8 cellular contexts compared by ENCODE assay signal in the genomic region with DNA sequence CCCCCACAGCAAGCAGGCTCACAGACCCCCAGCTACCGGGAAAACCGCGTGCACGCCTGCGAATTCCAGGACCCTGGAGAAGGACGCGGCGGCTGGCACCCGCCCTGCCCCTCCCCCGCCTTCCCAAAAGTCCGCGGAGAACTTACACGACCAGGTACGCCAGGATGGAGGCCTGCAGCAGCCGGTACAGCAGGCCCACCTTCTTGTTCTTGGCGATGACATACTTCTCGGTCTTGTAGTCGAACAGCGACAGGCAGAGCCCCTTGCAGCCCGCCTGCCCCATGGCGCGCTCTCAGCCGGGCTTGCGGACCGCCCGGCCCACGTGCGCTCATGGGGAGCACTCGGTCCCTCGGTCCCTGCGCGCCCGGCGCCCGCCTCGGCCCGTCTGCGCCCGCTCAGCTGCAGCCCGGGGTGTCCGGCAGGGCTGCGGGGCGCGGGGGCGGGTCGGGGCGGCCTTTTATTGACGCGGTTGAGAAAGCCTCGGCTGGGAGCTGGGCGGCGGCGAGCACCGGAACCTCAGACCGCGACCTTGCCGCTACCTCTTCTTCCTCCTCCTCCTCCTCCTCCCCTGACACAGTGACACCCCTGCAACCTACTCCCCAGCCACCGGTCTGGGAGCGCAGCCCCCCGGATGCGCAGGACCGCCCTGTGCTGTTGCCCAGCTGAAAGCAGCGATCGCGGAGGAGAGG.
A peak's percentile ranks its signal among the peaks of the same experiment; 100 is the strongest.
DNase-seq lines count a peak whose midpoint lies in the region; ATAC-seq and TF ChIP-seq lines count a peak whose summit lies in the region.

A gene with protein sequence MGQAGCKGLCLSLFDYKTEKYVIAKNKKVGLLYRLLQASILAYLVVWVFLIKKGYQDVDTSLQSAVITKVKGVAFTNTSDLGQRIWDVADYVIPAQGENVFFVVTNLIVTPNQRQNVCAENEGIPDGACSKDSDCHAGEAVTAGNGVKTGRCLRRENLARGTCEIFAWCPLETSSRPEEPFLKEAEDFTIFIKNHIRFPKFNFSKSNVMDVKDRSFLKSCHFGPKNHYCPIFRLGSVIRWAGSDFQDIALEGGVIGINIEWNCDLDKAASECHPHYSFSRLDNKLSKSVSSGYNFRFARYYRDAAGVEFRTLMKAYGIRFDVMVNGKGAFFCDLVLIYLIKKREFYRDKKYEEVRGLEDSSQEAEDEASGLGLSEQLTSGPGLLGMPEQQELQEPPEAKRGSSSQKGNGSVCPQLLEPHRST (minus strand): TSS at position 433 of the 689 bp plus-strand sequence. CDS start 150 bp downstream, at position 283.

- H3K4me1 ChIP-seq in parathyroid adenoma: peaks cover 3% of the 10 kb centered on the region

- no peaks in the 10 kb centered on the region for H3K9me3 ChIP-seq in parathyroid adenoma (ENCODE audit: control insufficient read depth, low read length)

- peak within 1 kb of the TSS; percentile 44 for H3K4me3 ChIP-seq in parathyroid adenoma (ENCODE audit: low read depth, low read length)

- TF ChIP-seq CTCF in GM10266 (IDR thresholded peaks at IDR 0.05; ENCODE audit: control insufficient read depth, insufficient read depth, low read depth, missing control alignments): no peak
- no peak for TF ChIP-seq CTCF in parathyroid adenoma (IDR thresholded peaks at IDR 0.05)

- no peaks in the 10 kb centered on the region for H3K36me3 ChIP-seq in parathyroid adenoma (ENCODE audit: control insufficient read depth, insufficient read depth, low read length)

- H3K4me2 ChIP-seq in parathyroid adenoma (ENCODE audit: low read length): peak within 1 kb of the TSS; percentile 92

- peak within 1 kb of the TSS; percentile 89 for H2AFZ ChIP-seq in parathyroid adenoma

- DNase-seq in GM10266 (ENCODE audit: extremely low spot score): peak; percentile 62
- DNase-seq in MV-4-11 (lab: John Stamatoyannopoulos, UW): peak; percentile 36
- peak; percentile 62 to 70 for DNase-seq in activated T-cell treated with anti-CD3 and anti-CD28 coated beads, Interleukin-2, amount 50 U/mL, for 48 hours
- peak; percentile 76 for DNase-seq in germinal center (ENCODE audit: low spot score)
- no peak for DNase-seq in NCI-H2029 (lab: John Stamatoyannopoulos, UW)
- no peak for DNase-seq in HuH-7.5 (ENCODE audit: low spot score)

- no peak for ATAC-seq in HG02973 (IDR thresholded peaks at IDR 0.05; ENCODE audit: unreplicated experiment)

- no peak within 1 kb of the TSS for H3K27ac ChIP-seq in parathyroid adenoma

- peak within 1 kb of the TSS; percentile 15 for H3K9ac ChIP-seq in parathyroid adenoma

- no peaks in the 10 kb centered on the region for H3K27me3 ChIP-seq in parathyroid adenoma (ENCODE audit: control insufficient read depth, insufficient read depth, low read length)

- H3K79me2 ChIP-seq in parathyroid adenoma: peaks cover 10% of the 10 kb centered on the region

Comparison
In these comparisons a context has a peak if more than half of its experiments do, and no peak if none do; other contexts are left out.
1. DNase-seq: peak in GM10266 (single experiment), MV-4-11 (single experiment), activated T-cell treated with anti-CD3 and anti-CD28 coated beads, Interleukin-2, amount 50 U/mL, for 48 hours (2 of 2) and germinal center (single experiment); none in NCI-H2029 (single experiment) and HuH-7.5 (single experiment).